1 cellular context compared by ENCODE assay signal in the genomic region with DNA sequence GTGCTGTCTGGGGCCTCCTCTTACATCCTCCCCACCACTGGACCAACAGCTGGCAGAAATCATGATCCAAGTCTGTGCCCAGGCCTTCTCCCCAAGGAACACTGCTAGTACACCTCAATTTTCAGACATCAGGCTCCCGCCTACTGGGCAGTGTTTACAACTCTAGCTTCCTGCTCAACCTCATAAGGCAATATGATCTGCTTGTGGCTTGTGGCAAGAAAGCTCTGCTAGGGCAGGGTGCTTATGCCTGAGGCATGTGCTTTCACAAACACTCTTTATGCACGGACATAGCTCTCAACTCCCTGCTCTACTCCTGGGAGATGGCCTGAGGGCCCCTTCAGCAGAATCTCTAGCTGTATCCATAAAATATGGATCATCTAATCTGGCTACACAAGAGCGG.
TF ChIP-seq lines count a peak whose summit lies in the region.

No MANE protein-coding gene starts in this region.

TF ChIP-seq in IMR-90, 13 proteins besides CTCF, POLR2A, EP300 and RAD21:
- TF ChIP-seq BHLHE40 (IDR thresholded peaks at IDR 0.05; ENCODE audit: low read depth, low read length) (peak; percentile 57; the same call in 1 of the 2 replicates), NFE2L2 (IDR thresholded peaks at IDR 0.05; ENCODE audit: low read depth, low read length) (no peak), RFX5 (IDR thresholded peaks at IDR 0.05; ENCODE audit: low read depth, low read length) (no peak), FOS (IDR thresholded peaks at IDR 0.05; ENCODE audit: low read depth, low read length) (no peak), CEBPB (IDR thresholded peaks at IDR 0.05; ENCODE audit: low read depth, low read length) (peak; percentile 44; the same call in 1 of the 2 replicates), CHD1 (IDR thresholded peaks at IDR 0.05; ENCODE audit: low read depth, low read length) (no peak), MAZ (IDR thresholded peaks at IDR 0.05; ENCODE audit: borderline replicate concordance, low read depth, low read length) (no peak), MXI1 (IDR thresholded peaks at IDR 0.05; ENCODE audit: borderline replicate concordance, low read depth, low read length) (peak; percentile 61; the same call in 1 of the 2 replicates), MAFK (IDR thresholded peaks at IDR 0.05; ENCODE audit: low read depth, low read length) (no peak)
